ENCODE assay signal across 17 cellular contexts in genomic region chr13:74919914-74920313, GRCh38.
DNase-seq lines count a peak whose midpoint lies in the region; ATAC-seq, FAIRE-seq and TF ChIP-seq lines count a peak whose summit lies in the region.
"Had no signal": no experiment of that assay in that cellular context is flagged by ENCODE, and none has a peak within 500 bp of the region (broad histone marks: within the 10 kb centered on the region; RNA-seq: fewer than 3 reads in every experiment).

No MANE protein-coding gene starts in this region.

- peaks cover 9% of the 10 kb centered on the region for H3K9me3 Mint-ChIP-seq in nephron progenitor cell

- no peak for TF ChIP-seq CTCF in nephron progenitor cell (IDR thresholded peaks at IDR 0.05)

- no peaks in the 10 kb centered on the region for H3K27me3 Mint-ChIP-seq in nephron progenitor cell (ENCODE audit: low read depth, poor library complexity)
- H3K27me3 Mint-ChIP-seq: IgD-negative memory B cell had no signal

- no peak overlapping the region for H3K4me3 Mint-ChIP-seq in nephron progenitor cell
- H3K4me3 Mint-ChIP-seq: IgD-negative memory B cell had no signal

- no peaks in the 10 kb centered on the region for H3K36me3 Mint-ChIP-seq in nephron progenitor cell (ENCODE audit: low read depth)
- H3K36me3 Mint-ChIP-seq: IgD-negative memory B cell had no signal

- H3K27ac Mint-ChIP-seq in nephron progenitor cell: peak overlapping the region; percentile 48
- H3K27ac Mint-ChIP-seq: IgD-negative memory B cell had no signal

- TF ChIP-seq POLR2A in GM12892 (IDR thresholded peaks at IDR 0.05; ENCODE audit: low read depth, low read length): no peak

- no peaks in the 10 kb centered on the region for H3K4me1 Mint-ChIP-seq in nephron progenitor cell
- H3K4me1 Mint-ChIP-seq: IgD-negative memory B cell had no signal

- FAIRE-seq in GM12892 (lab: Jason Lieb, UNC): peak; percentile 46
- FAIRE-seq: HTR-8/SVneo had no signal

- ATAC-seq in HG02870 (IDR thresholded peaks at IDR 0.05; ENCODE audit: unreplicated experiment) (peak; percentile 62), sciatic nerve (no peak)

- DNase-seq in GM12892 (ENCODE audit: insufficient read length) (no peak), NCI-H748 treated with DMSO at 0.1 percent for 48 hours (lab: John Stamatoyannopoulos, UW) (peak; percentile 1), nephron progenitor cell (no peak), hippocampal formation (lab: John Stamatoyannopoulos, UW) (no peak), NCI-H1694 (lab: John Stamatoyannopoulos, UW) (no peak), sciatic nerve (ENCODE audit: low spot score) (no peak)
- DNase-seq: C1 segment of cervical spinal cord, GDM1, HCEC 1CT, NCI-H1436, NCI-H2081 treated with DMSO at 0.1 percent for 48 hours, NCI-H226, PC-9, T-helper 1 cell had no signal

- intact Hi-C loops in sciatic nerve (cut with DNase I): no loop called here
